22 cellular contexts compared by ENCODE assay signal in genomic region chr6:149220882-149221773, GRCh38.
"Had no signal": no experiment of that assay in that cellular context is flagged by ENCODE, and none has a peak within 500 bp of the region (broad histone marks: within the 10 kb centered on the region; RNA-seq: fewer than 3 reads in every experiment).

No MANE protein-coding gene starts in this region.

- DNase-seq: activated CD4-positive, alpha-beta T cell treated with anti-CD3 and anti-CD28 coated beads, Interleukin-2, amount 50 U/mL, for 4 hours; body of pancreas; cortex of kidney; effector CD8-positive, alpha-beta T cell; esophagus squamous epithelium; mesenchymal stem cell; mucosa of descending colon; naive thymus-derived CD4-positive, alpha-beta T cell; occipital lobe; posterior cingulate gyrus; retina; stimulated activated CD4-positive, alpha-beta T cell treated with anti-CD3 and anti-CD28 coated beads, Interleukin-12 subunit alpha, Interleukin-12 subunit beta, amount 100 ng/mL, for 4 hours; stimulated activated CD4-positive, alpha-beta T cell treated with anti-CD3 and anti-CD28 coated beads, Interleukin-1b, Interleukin-23, amount 100 ng/mL, for 48 hours; stimulated activated CD8-positive, alpha-beta memory T cell treated with anti-CD3 and anti-CD28 coated beads, Interleukin-4, amount 100 ng/mL, for 48 hours; stimulated activated naive CD4-positive, alpha-beta T cell treated with Interleukin-2 at 50 U/mL for 16 hours; SW 1271; thyroid gland had no signal

- H3K27me3 Mint-ChIP-seq: activated naive CD8-positive, alpha-beta T cell; naive thymus-derived CD4-positive, alpha-beta T cell had no signal

- ATAC-seq: body of pancreas; mucosa of descending colon; naive thymus-derived CD4-positive, alpha-beta T cell had no signal

- H3K4me2 ChIP-seq: hepatocyte had no signal

- H3K79me2 ChIP-seq: hepatocyte had no signal

- H3K27ac ChIP-seq: body of pancreas, esophagus squamous epithelium, hepatocyte, thyroid gland had no signal

- H2AFZ ChIP-seq: hepatocyte had no signal

- H3K36me3 ChIP-seq: esophagus squamous epithelium, thyroid gland had no signal

- H3K9me3 ChIP-seq: body of pancreas, esophagus squamous epithelium, mucosa of descending colon, thyroid gland had no signal

- H3K27me3 ChIP-seq: body of pancreas, esophagus squamous epithelium, hepatocyte, thyroid gland had no signal

- H3K27ac Mint-ChIP-seq: activated naive CD8-positive, alpha-beta T cell had no signal

- H3K4me3 Mint-ChIP-seq: activated naive CD8-positive, alpha-beta T cell; naive thymus-derived CD4-positive, alpha-beta T cell had no signal

- H3K4me3 ChIP-seq: body of pancreas, esophagus squamous epithelium, hepatocyte, mucosa of descending colon, thyroid gland had no signal

- FAIRE-seq: endothelial cell of umbilical vein, TTC549, urothelium cell line had no signal
